9 cellular contexts compared by ENCODE assay signal in genomic region chr9:33852216-33852826, GRCh38. TPM values are rescaled to one million over a fixed set of nuclear protein-coding genes. Genes with fewer than 3 reads are reported as not detected.
DNase-seq lines count a peak whose midpoint lies in the region; ATAC-seq and TF ChIP-seq lines count a peak whose summit lies in the region.
"Had no signal": no experiment of that assay in that cellular context is flagged by ENCODE, and none has a peak within 500 bp of the region (broad histone marks: within the 10 kb centered on the region; RNA-seq: fewer than 3 reads in every experiment).

No MANE protein-coding gene starts in this region.

- peak; percentile 89 for TF ChIP-seq CTCF in VCaP (conservative IDR thresholded peaks at IDR 0.05)

- H3K27ac ChIP-seq in VCaP: peak overlapping the region; percentile 65
- H3K27ac ChIP-seq in caudate nucleus (ENCODE audit: low read depth, low read length): peak overlapping the region; percentile 75
- H3K27ac ChIP-seq: SK-N-MC had no signal

- ATAC-seq in HG03196 (IDR thresholded peaks at IDR 0.05; ENCODE audit: unreplicated experiment): no peak
- ATAC-seq in GM18520 (IDR thresholded peaks at IDR 0.05; ENCODE audit: unreplicated experiment): no peak

- in situ Hi-C loops in Caki2 (cut with HindIII; ENCODE audit: low pct_unique_long_range_greater_than_20kb, low sequenced_read_pairs): no loop called here

- DNase-seq in Caki2 (ENCODE audit: low read depth) (peak; percentile 47), HT1080 (ENCODE audit: low read depth) (peak; percentile 40), caudate nucleus (lab: John Stamatoyannopoulos, UW) (peak in 48 of 61 donors; percentile 5 to 82 (median 33)), islet precursor cell (peak; percentile 58)
- DNase-seq in stimulated activated CD4-positive, alpha-beta T cell treated with anti-CD3 and anti-CD28 coated beads, Interleukin-1b, Interleukin-23, amount 100 ng/mL, for 1 hour (ENCODE audit: low read depth in 2 of 2): peak; percentile 7 to 18

RNA-seq across cellular contexts. Expression of gene UBE2R2, which starts 35.4 kb away (rescaled TPM):
- 19.4 and 22.9 TPM in 2 replicates for total RNA-seq in Caki2 (2014; rRNA removed; shearing (Covaris generic); ENCODE audit: low replicate concordance)
- 15.9 and 25.7 TPM in 2 replicates for total RNA-seq in HT1080 (2014; rRNA removed; shearing (Covaris generic))
- polyA plus RNA-seq in HT1080 (2015; cell fraction: cytosol; rRNA removed): 45.2 and 53.2 TPM in 2 replicates
- polyA plus RNA-seq in HT1080 (2015; cell fraction: nucleus; rRNA removed): 28.4 and 29.9 TPM in 2 replicates

RNA-seq across cellular contexts. Expression of gene PRSS3, which starts 57.0 kb away (rescaled TPM):
- total RNA-seq in Caki2 (2014; rRNA removed; shearing (Covaris generic); ENCODE audit: low replicate concordance): not detected in 2 replicates
- total RNA-seq in HT1080 (2014; rRNA removed; shearing (Covaris generic)): 6.8 and 7.3 TPM in 2 replicates
- 2.3 and 3.7 TPM in 2 replicates for polyA plus RNA-seq in HT1080 (2015; cell fraction: cytosol; rRNA removed)
- 0.45 and 1.1 TPM in 2 replicates for polyA plus RNA-seq in HT1080 (2015; cell fraction: nucleus; rRNA removed)
